Comparison of ENCODE assay signal across 13 cellular contexts in genomic region chr6:16243055-16243454, GRCh38. TPM values are rescaled to one million over a fixed set of nuclear protein-coding genes. Genes with fewer than 3 reads are reported as not detected.
DNase-seq lines count a peak whose midpoint lies in the region; ATAC-seq and TF ChIP-seq lines count a peak whose summit lies in the region.
"Had no signal": no experiment of that assay in that cellular context is flagged by ENCODE, and none has a peak within 500 bp of the region (broad histone marks: within the 10 kb centered on the region; RNA-seq: fewer than 3 reads in every experiment).

No MANE protein-coding gene starts in this region.

- H2AFZ ChIP-seq in PC-3 (ENCODE audit: low read length) (no peak overlapping the region), osteoblast (ENCODE audit: low read length) (no peak overlapping the region)

- intact Hi-C loops in PC-3 (cut with micrococcal nuclease): no loop called here
- intact Hi-C loops in naive thymus-derived CD4-positive, alpha-beta T cell (cut with micrococcal nuclease): no loop called here

- H3K4me1 ChIP-seq in PC-3 (ENCODE audit: insufficient read depth, low read length) (peaks cover 24% of the 10 kb centered on the region), osteoblast (ENCODE audit: insufficient read depth, low read length) (peaks cover 27% of the 10 kb centered on the region)
- peaks cover 7 to 8% of the 10 kb centered on the region in 2 donors for H3K4me1 ChIP-seq in naive thymus-derived CD4-positive, alpha-beta T cell (ENCODE audit: control insufficient read depth in 2 of 2, insufficient read depth in 2 of 2, low read length in 2 of 2)

- H3K4me3 ChIP-seq in PC-3 (ENCODE audit: low read length) (no peak overlapping the region), osteoblast (ENCODE audit: insufficient read depth, low read length) (no peak overlapping the region)
- no peak overlapping the region for H3K4me3 ChIP-seq in naive thymus-derived CD4-positive, alpha-beta T cell (ENCODE audit: low read length)

- H3K36me3 ChIP-seq in PC-3 (ENCODE audit: low read depth, low read length) (no peaks in the 10 kb centered on the region), osteoblast (ENCODE audit: insufficient read depth, low read length) (no peaks in the 10 kb centered on the region)
- H3K36me3 ChIP-seq in naive thymus-derived CD4-positive, alpha-beta T cell (ENCODE audit: control insufficient read depth in 2 of 3, insufficient read depth in 3 of 3, low read length in 3 of 3): no peaks in the 10 kb centered on the region

- ATAC-seq in PC-3: peak; percentile 71
- peak; percentile 68 for ATAC-seq in esophagus mucosa
- no peak for ATAC-seq in HG03095 (IDR thresholded peaks at IDR 0.05; ENCODE audit: unreplicated experiment)
- ATAC-seq in HG02610 (IDR thresholded peaks at IDR 0.05; ENCODE audit: unreplicated experiment): no peak
- ATAC-seq in naive thymus-derived CD4-positive, alpha-beta T cell: no peak
- ATAC-seq: activated CD8-positive, alpha-beta T cell treated with anti-CD3 and anti-CD28 coated beads for 36 hours; HepG2 had no signal

- POLR2A ChIA-PET in PC-3 (lab: Charles Lee; ENCODE audit: unreplicated experiment): no interaction called here
- POLR2A ChIA-PET in naive thymus-derived CD4-positive, alpha-beta T cell (lab: Charles Lee): no interaction called here

- no peaks in the 10 kb centered on the region for H3K79me2 ChIP-seq in PC-3 (ENCODE audit: low read length)
- no peaks in the 10 kb centered on the region for H3K79me2 ChIP-seq in osteoblast (ENCODE audit: insufficient read depth, low read length)

- CTCF ChIA-PET in PC-3 (lab: Charles Lee): no interaction called here
- CTCF ChIA-PET in naive thymus-derived CD4-positive, alpha-beta T cell (lab: Charles Lee): no interaction called here

- H3K27me3 Mint-ChIP-seq in naive thymus-derived CD4-positive, alpha-beta T cell: peaks cover 6 to 28% (median 7%) of the 10 kb centered on the region in 5 donors

- peak; percentile 77 for DNase-seq in Daoy (ENCODE audit: low read depth)
- DNase-seq in PC-3: peak; percentile 94
- DNase-seq in osteoblast (ENCODE audit: insufficient read length, low spot score, missing footprints): peak; percentile 96
- DNase-seq in naive thymus-derived CD4-positive, alpha-beta T cell: no peak
- DNase-seq in globus pallidus (ENCODE audit: low spot score): no peak
- DNase-seq: activated CD8-positive, alpha-beta T cell treated with anti-CD3 and anti-CD28 coated beads for 36 hours; CD4-positive, alpha-beta memory T cell had no signal

- H3K9me3 Mint-ChIP-seq in naive thymus-derived CD4-positive, alpha-beta T cell: no peaks in the 10 kb centered on the region
- H3K9me3 Mint-ChIP-seq: activated CD8-positive, alpha-beta T cell treated with anti-CD3 and anti-CD28 coated beads for 36 hours; CD4-positive, alpha-beta memory T cell had no signal

- H3K9me3 ChIP-seq in PC-3 (ENCODE audit: low read length) (no peaks in the 10 kb centered on the region), osteoblast (ENCODE audit: low read depth, low read length) (no peaks in the 10 kb centered on the region)
- H3K9me3 ChIP-seq in naive thymus-derived CD4-positive, alpha-beta T cell (ENCODE audit: control insufficient read depth in 2 of 3, low read length in 3 of 3): no peaks in the 10 kb centered on the region

- peaks cover 4 to 14% (median 9%) of the 10 kb centered on the region in 7 donors for H3K4me1 Mint-ChIP-seq in naive thymus-derived CD4-positive, alpha-beta T cell

- no peaks in the 10 kb centered on the region for H3F3A ChIP-seq in PC-3 (ENCODE audit: low read length, unreplicated experiment)

- H3K9ac ChIP-seq in PC-3 (ENCODE audit: low read length): no peak overlapping the region

- no peaks in the 10 kb centered on the region for H3K9me2 ChIP-seq in PC-3 (replicated peaks; ENCODE audit: low read length)

- H3K27ac ChIP-seq in PC-3 (ENCODE audit: low read length) (peak overlapping the region; percentile 54), osteoblast (ENCODE audit: low read depth, low read length) (peak overlapping the region; percentile 43)
- H3K27ac ChIP-seq in naive thymus-derived CD4-positive, alpha-beta T cell (ENCODE audit: low read depth, low read length): no peak overlapping the region

- H3K27me3 ChIP-seq in PC-3 (ENCODE audit: low read length): no peaks in the 10 kb centered on the region
- no peaks in the 10 kb centered on the region for H3K27me3 ChIP-seq in osteoblast (ENCODE audit: insufficient read depth, low read length)
- H3K27me3 ChIP-seq in naive thymus-derived CD4-positive, alpha-beta T cell (ENCODE audit: control insufficient read depth in 2 of 2, insufficient read depth in 2 of 2, low read length in 2 of 2): no peaks in the 10 kb centered on the region

- H3K4me3 Mint-ChIP-seq in naive thymus-derived CD4-positive, alpha-beta T cell: no peak overlapping the region
- H3K4me3 Mint-ChIP-seq: activated CD8-positive, alpha-beta T cell treated with anti-CD3 and anti-CD28 coated beads for 36 hours; activated naive CD8-positive, alpha-beta T cell had no signal

- H3K27ac Mint-ChIP-seq in naive thymus-derived CD4-positive, alpha-beta T cell: no peak overlapping the region
- H3K27ac Mint-ChIP-seq: activated CD8-positive, alpha-beta T cell treated with anti-CD3 and anti-CD28 coated beads for 36 hours; activated naive CD8-positive, alpha-beta T cell; CD4-positive, alpha-beta memory T cell; progenitor cell of endocrine pancreas had no signal

- H4K20me1 ChIP-seq in PC-3 (ENCODE audit: low read length): no peaks in the 10 kb centered on the region
- H4K20me1 ChIP-seq in osteoblast (ENCODE audit: insufficient read depth, low read length): no peaks in the 10 kb centered on the region

- H3K36me3 Mint-ChIP-seq in naive thymus-derived CD4-positive, alpha-beta T cell: peaks cover 0 to 2% (median 0%) of the 10 kb centered on the region in 5 donors

- TF ChIP-seq CTCF in PC-3 (conservative IDR thresholded peaks at IDR 0.05; ENCODE audit: low read depth, low read length) (no peak), osteoblast (IDR thresholded peaks at IDR 0.05; ENCODE audit: extremely low read depth, low read depth, low read length) (no peak)

- H3K4me2 ChIP-seq in PC-3 (ENCODE audit: low read length) (peak overlapping the region; percentile 45), osteoblast (ENCODE audit: insufficient read depth, low read length) (peak overlapping the region; percentile 14)

- BruUV-seq in PC-3 (replicated peaks; lab: Mats Ljungman, UMichigan): no TSS peak

RNA-seq across cellular contexts. Expression of gene GMPR, which starts 4.7 kb away (rescaled TPM):
- total RNA-seq in Daoy (2014; rRNA removed; shearing (Covaris generic)): 6.0 and 6.5 TPM in 2 replicates
- total RNA-seq in PC-3 (2014; rRNA removed) (5.0 and 5.8 TPM in 2 replicates), esophagus mucosa (0.80 TPM), osteoblast (6.5 and 7.4 TPM in 2 replicates)
- 1 to 10 TPM in 2 of 5 experiments, under 1 TPM in 1, not detected in 2; 0.93 to 2.1 (median 1.5) TPM for total RNA-seq in naive thymus-derived CD4-positive, alpha-beta T cell
- under 1 TPM; 0.60 to 0.91 TPM for polyA plus RNA-seq in naive thymus-derived CD4-positive, alpha-beta T cell
- total RNA-seq: CD4-positive, alpha-beta memory T cell; HepG2 had no signal
- polyA plus RNA-seq: HepG2 had no signal

Comparison
In these comparisons a context has a peak if more than half of its experiments do, and no peak if none do; other contexts are left out.
1. DNase-seq: peak in Daoy (single experiment), PC-3 (single experiment) and osteoblast (single experiment); none in naive thymus-derived CD4-positive, alpha-beta T cell (0 of 9) and globus pallidus (single experiment).
2. ATAC-seq: peak in PC-3 (single experiment) and esophagus mucosa (single experiment); none in HG03095 (single experiment), HG02610 (single experiment) and naive thymus-derived CD4-positive, alpha-beta T cell (single experiment).